Comparison of ENCODE assay signal across 34 cellular contexts in the genomic region with DNA sequence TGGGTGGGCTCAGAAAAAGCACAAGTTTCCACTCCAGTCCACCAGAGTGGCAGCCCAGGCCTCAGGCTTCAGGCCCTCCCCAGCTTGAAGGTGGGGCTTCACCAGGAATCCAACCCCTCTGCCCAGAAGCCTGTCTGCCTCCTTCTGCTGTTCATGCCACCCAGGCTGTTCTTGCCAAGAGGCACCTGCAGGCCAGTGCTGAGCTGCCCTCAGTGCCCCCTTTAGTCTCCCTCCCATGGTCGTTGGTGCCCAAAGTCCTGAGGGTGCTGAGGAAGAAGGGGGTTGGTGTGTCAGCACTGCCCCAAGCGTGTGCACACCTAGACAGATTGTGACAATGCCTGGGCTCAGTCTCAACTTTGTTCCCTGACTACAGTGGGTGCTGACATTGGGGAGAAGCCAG.
"Had no signal": no experiment of that assay in that cellular context is flagged by ENCODE, and none has a peak within 500 bp of the region (broad histone marks: within the 10 kb centered on the region; RNA-seq: fewer than 3 reads in every experiment).

No MANE protein-coding gene starts in this region.

- H3K27me3 Mint-ChIP-seq: activated B cell treated with CpG ODN at 0.5 μM for 24 hours; activated CD4-positive, alpha-beta memory T cell treated with anti-CD3 and anti-CD28 coated beads, Interleukin-2, amount 10 ng/mL, durations not matched to agents 7 days and 5 days; activated CD8-positive, alpha-beta memory T cell treated with anti-CD3 and anti-CD28 coated beads, Interleukin-2, amount 10 ng/mL, durations not matched to agents 7 days and 5 days; activated naive CD8-positive, alpha-beta T cell treated with anti-CD3 and anti-CD28 coated beads for 36 hours; activated T-helper 17 cell treated with anti-CD3 and anti-CD28 coated beads, Interleukin-2, amount 50 U/mL, for 72 hours; central memory CD8-positive, alpha-beta T cell had no signal

- H3K4me3 Mint-ChIP-seq: activated B cell treated with CpG ODN at 0.5 μM for 24 hours; activated CD4-positive, alpha-beta memory T cell treated with anti-CD3 and anti-CD28 coated beads, Interleukin-2, amount 10 ng/mL, durations not matched to agents 7 days and 5 days; activated CD8-positive, alpha-beta memory T cell treated with anti-CD3 and anti-CD28 coated beads, Interleukin-2, amount 10 ng/mL, durations not matched to agents 7 days and 5 days; activated naive CD8-positive, alpha-beta T cell treated with anti-CD3 and anti-CD28 coated beads for 36 hours; activated T-cell treated with anti-CD3 and anti-CD28 coated beads, Interleukin-2, amount 50 U/mL, for 72 hours; activated T-helper 17 cell treated with anti-CD3 and anti-CD28 coated beads, Interleukin-2, amount 50 U/mL, for 72 hours; central memory CD8-positive, alpha-beta T cell had no signal

- H3K9me3 ChIP-seq: ascending aorta, Peyer's patch had no signal

- H3K27ac ChIP-seq: ascending aorta, cardiac muscle cell, Peyer's patch, VCaP had no signal

- ATAC-seq: activated CD8-positive, alpha-beta memory T cell treated with anti-CD3 and anti-CD28 coated beads, Interleukin-2, amount 10 ng/mL, durations not matched to agents 7 days and 5 days; activated T-cell treated with anti-CD3 and anti-CD28 coated beads, Interleukin-2, amount 50 U/mL, for 72 hours; activated T-helper 17 cell treated with anti-CD3 and anti-CD28 coated beads, Interleukin-2, amount 50 U/mL, for 72 hours; K562; PC-3 had no signal

- H3K4me1 ChIP-seq: ascending aorta, Peyer's patch had no signal

- H3K4me1 Mint-ChIP-seq: activated B cell treated with CpG ODN at 0.5 μM for 24 hours; activated CD4-positive, alpha-beta memory T cell treated with anti-CD3 and anti-CD28 coated beads, Interleukin-2, amount 10 ng/mL, durations not matched to agents 7 days and 5 days; activated CD8-positive, alpha-beta memory T cell treated with anti-CD3 and anti-CD28 coated beads, Interleukin-2, amount 10 ng/mL, durations not matched to agents 7 days and 5 days; activated naive CD8-positive, alpha-beta T cell treated with anti-CD3 and anti-CD28 coated beads for 36 hours; activated T-helper 17 cell treated with anti-CD3 and anti-CD28 coated beads, Interleukin-2, amount 50 U/mL, for 72 hours; central memory CD8-positive, alpha-beta T cell had no signal

- H3K36me3 ChIP-seq: ascending aorta, cardiac muscle cell, Peyer's patch had no signal

- DNase-seq: activated B cell treated with CpG ODN at 0.5 μM for 24 hours; activated CD4-positive, alpha-beta memory T cell treated with anti-CD3 and anti-CD28 coated beads, Interleukin-2, amount 10 ng/mL, durations not matched to agents 7 days and 5 days; activated CD4-positive, alpha-beta T cell treated with anti-CD3 and anti-CD28 coated beads for 1 hour; activated CD4-positive, alpha-beta T cell treated with anti-CD3 and anti-CD28 coated beads for 48 hours; activated CD8-positive, alpha-beta memory T cell treated with anti-CD3 and anti-CD28 coated beads for 24 hours; activated CD8-positive, alpha-beta memory T cell treated with anti-CD3 and anti-CD28 coated beads, Interleukin-2, amount 10 ng/mL, durations not matched to agents 7 days and 5 days; activated effector memory CD4-positive, alpha-beta T cell treated with anti-CD3 and anti-CD28 coated beads, Interleukin-2, amount 50 U/mL, for 16 hours; activated naive CD4-positive, alpha-beta T cell; activated naive CD4-positive, alpha-beta T cell treated with anti-CD3 and anti-CD28 coated beads, Interleukin-2, amount 50 U/mL, for 16 hours; activated naive CD8-positive, alpha-beta T cell treated with anti-CD3 and anti-CD28 coated beads for 36 hours; activated T-cell treated with anti-CD3 and anti-CD28 coated beads, Interleukin-2, amount 50 U/mL, for 1 hour; activated T-cell treated with anti-CD3 and anti-CD28 coated beads, Interleukin-2, amount 50 U/mL, for 72 hours; amniotic stem cell; NCI-H1092 treated with DMSO at 0.1 percent for 48 hours; NCI-H1417; NCI-H187 treated with DMSO at 0.1 percent for 48 hours; NCI-H2081; NCI-H226; NCI-H446 treated with DMSO at 0.1 percent for 48 hours; NCI-H69; NK-92 treated with Interleukin-12 subunit alpha and Interleukin-12 subunit beta, amount 100 ng/mL, for 24 hours; PC-3; Peyer's patch; RPMI8226; SW 1271; T-helper 1 cell; T-helper 2 cell; T-helper 9 cell had no signal

- H3K27me3 ChIP-seq: ascending aorta, cardiac muscle cell, Peyer's patch had no signal

- H3K27ac Mint-ChIP-seq: activated B cell treated with CpG ODN at 0.5 μM for 24 hours; activated CD4-positive, alpha-beta memory T cell treated with anti-CD3 and anti-CD28 coated beads, Interleukin-2, amount 10 ng/mL, durations not matched to agents 7 days and 5 days; activated CD8-positive, alpha-beta memory T cell treated with anti-CD3 and anti-CD28 coated beads, Interleukin-2, amount 10 ng/mL, durations not matched to agents 7 days and 5 days; activated naive CD8-positive, alpha-beta T cell treated with anti-CD3 and anti-CD28 coated beads for 36 hours; activated T-cell treated with anti-CD3 and anti-CD28 coated beads, Interleukin-2, amount 50 U/mL, for 72 hours; activated T-helper 17 cell treated with anti-CD3 and anti-CD28 coated beads, Interleukin-2, amount 50 U/mL, for 72 hours had no signal

- H3K4me3 ChIP-seq: ascending aorta, cardiac muscle cell, K562, Peyer's patch had no signal

- H3K9me3 Mint-ChIP-seq: activated B cell treated with CpG ODN at 0.5 μM for 24 hours had no signal

- H3K36me3 Mint-ChIP-seq: activated CD8-positive, alpha-beta memory T cell treated with anti-CD3 and anti-CD28 coated beads, Interleukin-2, amount 10 ng/mL, durations not matched to agents 7 days and 5 days; activated naive CD8-positive, alpha-beta T cell treated with anti-CD3 and anti-CD28 coated beads for 36 hours had no signal
